ENCODE assay signal across 1 cellular context in the genomic region with DNA sequence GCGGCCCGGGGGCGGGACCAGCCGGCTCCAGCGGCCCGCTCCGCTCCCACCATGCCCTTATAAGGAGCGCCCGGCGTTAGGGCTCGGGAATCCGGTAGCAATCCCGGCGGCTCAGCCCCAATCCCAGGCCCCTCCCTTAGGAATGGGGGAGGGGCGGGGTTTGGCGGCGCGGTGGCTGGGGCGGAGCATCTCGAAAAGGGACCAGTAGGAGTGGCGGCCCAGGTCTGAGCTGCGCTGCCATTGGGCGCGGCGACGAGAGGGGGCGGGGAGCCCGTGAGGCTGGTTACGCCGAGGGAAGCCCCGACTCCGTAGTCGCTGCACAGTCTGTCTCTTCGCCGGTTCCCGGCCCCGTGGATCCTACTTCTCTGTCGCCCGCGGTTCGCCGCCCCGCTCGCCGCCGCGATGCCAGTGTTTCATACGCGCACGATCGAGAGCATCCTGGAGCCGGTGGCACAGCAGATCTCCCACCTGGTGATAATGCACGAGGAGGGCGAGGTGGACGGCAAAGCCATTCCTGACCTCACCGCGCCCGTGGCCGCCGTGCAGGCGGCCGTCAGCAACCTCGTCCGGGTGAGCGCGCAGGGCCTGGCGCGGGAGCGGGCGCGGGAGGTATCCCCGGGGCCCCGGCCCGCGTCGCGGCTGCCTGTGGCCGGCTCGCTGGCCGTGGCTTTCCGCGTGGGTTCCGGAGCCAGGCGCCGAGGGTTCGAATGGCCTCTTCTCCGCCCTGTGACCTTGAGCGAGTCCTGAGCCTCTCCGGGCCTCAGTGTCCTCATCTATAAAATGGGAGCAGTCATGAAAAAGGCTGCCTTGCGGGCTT.
TF ChIP-seq lines count a peak whose summit lies in the region.

Gene VCL, plus strand, starts transcription at position 311 of the 817 bp plus-strand sequence. Its CDS starts 92 bp downstream, at position 403.

TF ChIP-seq in HepG2, 621 proteins besides CTCF, POLR2A, EP300 and RAD21 (continued from another document and continues in another):
- TF ChIP-seq, protein P1, sequence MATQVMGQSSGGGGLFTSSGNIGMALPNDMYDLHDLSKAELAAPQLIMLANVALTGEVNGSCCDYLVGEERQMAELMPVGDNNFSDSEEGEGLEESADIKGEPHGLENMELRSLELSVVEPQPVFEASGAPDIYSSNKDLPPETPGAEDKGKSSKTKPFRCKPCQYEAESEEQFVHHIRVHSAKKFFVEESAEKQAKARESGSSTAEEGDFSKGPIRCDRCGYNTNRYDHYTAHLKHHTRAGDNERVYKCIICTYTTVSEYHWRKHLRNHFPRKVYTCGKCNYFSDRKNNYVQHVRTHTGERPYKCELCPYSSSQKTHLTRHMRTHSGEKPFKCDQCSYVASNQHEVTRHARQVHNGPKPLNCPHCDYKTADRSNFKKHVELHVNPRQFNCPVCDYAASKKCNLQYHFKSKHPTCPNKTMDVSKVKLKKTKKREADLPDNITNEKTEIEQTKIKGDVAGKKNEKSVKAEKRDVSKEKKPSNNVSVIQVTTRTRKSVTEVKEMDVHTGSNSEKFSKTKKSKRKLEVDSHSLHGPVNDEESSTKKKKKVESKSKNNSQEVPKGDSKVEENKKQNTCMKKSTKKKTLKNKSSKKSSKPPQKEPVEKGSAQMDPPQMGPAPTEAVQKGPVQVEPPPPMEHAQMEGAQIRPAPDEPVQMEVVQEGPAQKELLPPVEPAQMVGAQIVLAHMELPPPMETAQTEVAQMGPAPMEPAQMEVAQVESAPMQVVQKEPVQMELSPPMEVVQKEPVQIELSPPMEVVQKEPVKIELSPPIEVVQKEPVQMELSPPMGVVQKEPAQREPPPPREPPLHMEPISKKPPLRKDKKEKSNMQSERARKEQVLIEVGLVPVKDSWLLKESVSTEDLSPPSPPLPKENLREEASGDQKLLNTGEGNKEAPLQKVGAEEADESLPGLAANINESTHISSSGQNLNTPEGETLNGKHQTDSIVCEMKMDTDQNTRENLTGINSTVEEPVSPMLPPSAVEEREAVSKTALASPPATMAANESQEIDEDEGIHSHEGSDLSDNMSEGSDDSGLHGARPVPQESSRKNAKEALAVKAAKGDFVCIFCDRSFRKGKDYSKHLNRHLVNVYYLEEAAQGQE (IDR thresholded peaks at IDR 0.05; ENCODE audit: borderline replicate concordance in 1 of 2, low read depth in 1 of 2, low read length in 2 of 2), result no peak; a peak in 1 of 4 replicates
- TF ChIP-seq, protein P2, sequence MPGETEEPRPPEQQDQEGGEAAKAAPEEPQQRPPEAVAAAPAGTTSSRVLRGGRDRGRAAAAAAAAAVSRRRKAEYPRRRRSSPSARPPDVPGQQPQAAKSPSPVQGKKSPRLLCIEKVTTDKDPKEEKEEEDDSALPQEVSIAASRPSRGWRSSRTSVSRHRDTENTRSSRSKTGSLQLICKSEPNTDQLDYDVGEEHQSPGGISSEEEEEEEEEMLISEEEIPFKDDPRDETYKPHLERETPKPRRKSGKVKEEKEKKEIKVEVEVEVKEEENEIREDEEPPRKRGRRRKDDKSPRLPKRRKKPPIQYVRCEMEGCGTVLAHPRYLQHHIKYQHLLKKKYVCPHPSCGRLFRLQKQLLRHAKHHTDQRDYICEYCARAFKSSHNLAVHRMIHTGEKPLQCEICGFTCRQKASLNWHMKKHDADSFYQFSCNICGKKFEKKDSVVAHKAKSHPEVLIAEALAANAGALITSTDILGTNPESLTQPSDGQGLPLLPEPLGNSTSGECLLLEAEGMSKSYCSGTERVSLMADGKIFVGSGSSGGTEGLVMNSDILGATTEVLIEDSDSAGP (CRISPR knock-in tag; IDR thresholded peaks at IDR 0.05; ENCODE audit: borderline replicate concordance), result peak; percentile 70; the same call in 1 of the 2 replicates
- TF ChIP-seq GMEB1 (CRISPR knock-in tag; IDR thresholded peaks at IDR 0.05; ENCODE audit: borderline replicate concordance) (peak; percentile 48), ZNF558 (CRISPR knock-in tag; IDR thresholded peaks at IDR 0.05; ENCODE audit: borderline replicate concordance) (peak; percentile 72; the same call in 1 of the 2 replicates), ZNF639 (CRISPR knock-in tag; conservative IDR thresholded peaks at IDR 0.05) (0 out of 2 replicates have a peak, but pooled peaks have one; percentile 39), ZNF484 (CRISPR knock-in tag; IDR thresholded peaks at IDR 0.05; ENCODE audit: borderline replicate concordance, low read depth) (no peak), ZNF879 (CRISPR knock-in tag; IDR thresholded peaks at IDR 0.05) (no peak), SP2 (CRISPR knock-in tag; IDR thresholded peaks at IDR 0.05) (peak; percentile 89), IKZF4 (CRISPR knock-in tag; IDR thresholded peaks at IDR 0.05; ENCODE audit: borderline replicate concordance, low read depth, not compliant biosample characterization) (no peak), POLR2G (IDR thresholded peaks at IDR 0.05; ENCODE audit: low read depth, low read length) (peak; percentile 85), GATAD2A (CRISPR knock-in tag; IDR thresholded peaks at IDR 0.05) (no peak), ZNF850 (CRISPR knock-in tag; conservative IDR thresholded peaks at IDR 0.05) (no peak), IRX3 (CRISPR knock-in tag; IDR thresholded peaks at IDR 0.05; ENCODE audit: borderline replicate concordance, low read depth) (no peak), ZNF564 (CRISPR knock-in tag; IDR thresholded peaks at IDR 0.05) (peak; percentile 97), ZNF256 (CRISPR knock-in tag; conservative IDR thresholded peaks at IDR 0.05) (no peak), ARNTL (CRISPR knock-in tag; IDR thresholded peaks at IDR 0.05) (no peak), ZNF383 (CRISPR knock-in tag; IDR thresholded peaks at IDR 0.05; ENCODE audit: borderline replicate concordance) (no peak), HOXA7 (CRISPR knock-in tag; IDR thresholded peaks at IDR 0.05) (no peak), HMGXB4 (CRISPR knock-in tag; IDR thresholded peaks at IDR 0.05; ENCODE audit: borderline replicate concordance in 1 of 2, low read depth in 1 of 2) (peak in 1 of 2 experiments; percentile 56; a peak in 2 of 4 replicates), FOXJ3 (CRISPR knock-in tag; IDR thresholded peaks at IDR 0.05; ENCODE audit: borderline replicate concordance) (no peak), JARID2 (CRISPR knock-in tag; IDR thresholded peaks at IDR 0.05; ENCODE audit: insufficient replicate concordance) (no peak), HHEX (CRISPR knock-in tag; IDR thresholded peaks at IDR 0.05) (no peak), DMTF1 (CRISPR knock-in tag; IDR thresholded peaks at IDR 0.05) (no peak), MAF1 (CRISPR knock-in tag; IDR thresholded peaks at IDR 0.05; ENCODE audit: borderline replicate concordance) (0 out of 2 replicates have a peak, but pooled peaks have one; percentile 53), ZNF24 (IDR thresholded peaks at IDR 0.05) (0 out of 2 replicates have a peak, but pooled peaks have one; percentile 6), ZNF235 (CRISPR knock-in tag; IDR thresholded peaks at IDR 0.05; ENCODE audit: borderline replicate concordance) (no peak), KLF15 (CRISPR knock-in tag; IDR thresholded peaks at IDR 0.05; ENCODE audit: borderline replicate concordance) (no peak), POGK (CRISPR knock-in tag; conservative IDR thresholded peaks at IDR 0.05) (no peak), MEF2D (CRISPR knock-in tag; IDR thresholded peaks at IDR 0.05) (no peak), ZNF891 (CRISPR knock-in tag; IDR thresholded peaks at IDR 0.05) (peak; percentile 70; the same call in 1 of the 2 replicates), CENPT (CRISPR knock-in tag; IDR thresholded peaks at IDR 0.05; ENCODE audit: low read depth) (no peak; the same call in none of the 2 replicates), ZNF33A (CRISPR knock-in tag; IDR thresholded peaks at IDR 0.05; ENCODE audit: borderline replicate concordance) (no peak), ETS1 (CRISPR knock-in tag; IDR thresholded peaks at IDR 0.05) (no peak)
- TF ChIP-seq, protein P3, sequence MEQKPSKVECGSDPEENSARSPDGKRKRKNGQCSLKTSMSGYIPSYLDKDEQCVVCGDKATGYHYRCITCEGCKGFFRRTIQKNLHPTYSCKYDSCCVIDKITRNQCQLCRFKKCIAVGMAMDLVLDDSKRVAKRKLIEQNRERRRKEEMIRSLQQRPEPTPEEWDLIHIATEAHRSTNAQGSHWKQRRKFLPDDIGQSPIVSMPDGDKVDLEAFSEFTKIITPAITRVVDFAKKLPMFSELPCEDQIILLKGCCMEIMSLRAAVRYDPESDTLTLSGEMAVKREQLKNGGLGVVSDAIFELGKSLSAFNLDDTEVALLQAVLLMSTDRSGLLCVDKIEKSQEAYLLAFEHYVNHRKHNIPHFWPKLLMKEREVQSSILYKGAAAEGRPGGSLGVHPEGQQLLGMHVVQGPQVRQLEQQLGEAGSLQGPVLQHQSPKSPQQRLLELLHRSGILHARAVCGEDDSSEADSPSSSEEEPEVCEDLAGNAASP (CRISPR knock-in tag; IDR thresholded peaks at IDR 0.05; ENCODE audit: borderline replicate concordance), result no peak
